ENCODE assay signal across 1 cellular context in the genomic region with DNA sequence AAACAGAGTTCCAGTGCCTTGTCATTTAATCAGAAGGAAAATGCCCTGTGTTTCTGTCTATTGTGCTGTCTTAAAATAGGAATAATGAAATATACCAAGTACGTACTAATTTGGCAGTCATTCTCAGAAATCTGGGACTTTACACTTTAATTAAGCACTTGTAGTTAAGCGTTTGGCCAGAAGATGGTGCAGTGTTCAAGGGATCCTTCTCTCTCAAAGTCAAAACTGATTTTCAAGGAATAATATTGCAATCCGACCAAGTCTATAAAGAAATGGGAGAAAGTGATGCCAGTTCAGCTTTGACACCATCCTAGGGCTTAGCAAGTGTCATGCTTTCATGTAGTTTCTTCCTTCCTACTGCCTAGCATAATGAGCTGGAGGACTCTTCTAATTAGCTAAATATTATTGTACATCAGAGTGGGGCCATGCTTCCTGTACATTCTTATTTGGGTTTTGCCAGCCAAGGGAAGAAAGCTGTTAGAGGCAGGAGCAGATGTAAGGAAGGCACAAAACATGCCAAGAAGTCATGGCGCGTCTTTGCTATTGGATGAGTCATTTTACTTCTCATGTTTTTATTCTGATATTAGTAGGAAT.
TF ChIP-seq lines count a peak whose summit lies in the region.

No MANE protein-coding gene starts in this region.

TF ChIP-seq in HepG2, 621 proteins besides CTCF, POLR2A, EP300 and RAD21 (continued from another document):
- no peak for TF ChIP-seq PRDM15 (CRISPR knock-in tag; IDR thresholded peaks at IDR 0.05)
- TF ChIP-seq STAG1 (CRISPR knock-in tag; IDR thresholded peaks at IDR 0.05), result peak; percentile 70
